In the genomic region with DNA sequence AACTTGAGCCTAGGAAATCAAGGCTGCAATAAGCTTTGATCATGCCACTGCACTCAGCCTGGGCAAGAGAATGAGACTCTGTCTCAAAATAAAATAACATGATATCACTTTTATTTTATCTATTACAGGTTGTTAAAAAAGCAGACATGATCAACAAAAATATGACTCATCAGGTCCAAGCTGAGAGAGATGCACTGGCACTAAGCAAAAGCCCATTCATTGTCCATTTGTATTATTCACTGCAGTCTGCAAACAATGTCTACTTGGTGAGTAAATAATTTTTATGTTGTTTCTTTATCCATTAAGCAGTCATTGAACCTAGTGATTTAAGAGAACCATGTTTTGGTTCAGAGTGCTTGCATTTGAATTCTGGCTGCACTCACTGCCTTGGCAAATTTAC, we compare ENCODE assay signal across 18 cellular contexts. TPM values are rescaled to one million over a fixed set of nuclear protein-coding genes. Genes with fewer than 3 reads are reported as not detected.
DNase-seq lines count a peak whose midpoint lies in the region; ATAC-seq, FAIRE-seq and TF ChIP-seq lines count a peak whose summit lies in the region.
"Had no signal": no experiment of that assay in that cellular context is flagged by ENCODE, and none has a peak within 500 bp of the region (broad histone marks: within the 10 kb centered on the region; RNA-seq: fewer than 3 reads in every experiment).

No MANE protein-coding gene starts in this region.

- H3K4me1 ChIP-seq in A549 (peaks cover 29% of the 10 kb centered on the region), BLaER1 (peaks cover 22% of the 10 kb centered on the region), Loucy (ENCODE audit: insufficient read depth, low read length, poor library complexity, severe bottlenecking) (peaks cover 22% of the 10 kb centered on the region), endodermal cell (ENCODE audit: control insufficient read depth, insufficient read depth, low read length) (no peaks in the 10 kb centered on the region), upper lobe of right lung (peaks cover 19% of the 10 kb centered on the region)

- no peak overlapping the region for H3K4me3 Mint-ChIP-seq in endodermal cell

- DNase-seq in A549 (ENCODE audit: low read depth in 1 of 2, low spot score in 1 of 2) (peak; percentile 19 to 63), endodermal cell (no peak), HEK293T (ENCODE audit: extremely low spot score) (no peak), erythroblast (lab: John Stamatoyannopoulos, UW) (no peak), upper lobe of right lung (no peak)
- DNase-seq: amygdala; GOT3; MV-4-11; NCI-H2171 treated with DMSO at 0.1 percent for 48 hours; OCI-M1; retina; stimulated activated CD4-positive, alpha-beta T cell treated with anti-CD3 and anti-CD28 coated beads, Interleukin-1b, Interleukin-23, amount 100 ng/mL, for 48 hours; tibial artery had no signal

- H3K36me3 Mint-ChIP-seq in endodermal cell (ENCODE audit: low read depth), result peaks cover 40% of the 10 kb centered on the region

- peak overlapping the region in 1 of 2 experiments; percentile 3; a peak in 2 of 6 replicates for H3K27ac ChIP-seq in A549
- no peak overlapping the region for H3K27ac ChIP-seq in BLaER1
- H3K27ac ChIP-seq in endodermal cell (ENCODE audit: low read depth, low read length), result no peak overlapping the region
- no peak overlapping the region for H3K27ac ChIP-seq in upper lobe of right lung
- H3K27ac ChIP-seq: hepatocyte, tibial artery had no signal

- POLR2A ChIA-PET in A549 (lab: Yijun Ruan, JAX), result no interaction called here
- POLR2A ChIA-PET in HEK293T (lab: Yijun Ruan, JAX), result no interaction called here

- H3K9ac ChIP-seq in BLaER1 (0 out of 2 replicates have a peak overlapping the region, but pooled peaks have one; percentile 48), Loucy (ENCODE audit: low read depth, low read length, poor library complexity, severe bottlenecking) (peak overlapping the region; percentile 92), endodermal cell (ENCODE audit: extremely low read depth, low read length, poor library complexity, severe bottlenecking) (no peak overlapping the region)

- CTCF ChIA-PET in A549 (lab: Yijun Ruan, JAX), result interaction anchor here (0.5 kb wide), 1 partner anchor 83 kb away, joined by 5 read pairs; no protein-coding TSS in a partner anchor
- CTCF ChIA-PET in HEK293T (lab: Yijun Ruan, JAX), result no interaction called here

- H3K9me3 Mint-ChIP-seq in endodermal cell, result no peaks in the 10 kb centered on the region

- peaks cover 4% of the 10 kb centered on the region for H3K4me1 Mint-ChIP-seq in endodermal cell

- no peak overlapping the region for H3K4me3 ChIP-seq in A549
- no peak overlapping the region for H3K4me3 ChIP-seq in BLaER1
- peak overlapping the region; percentile 98 for H3K4me3 ChIP-seq in Loucy (ENCODE audit: low read length, poor library complexity, severe bottlenecking)
- H3K4me3 ChIP-seq in endodermal cell (ENCODE audit: low read length), result no peak overlapping the region
- H3K4me3 ChIP-seq in upper lobe of right lung, result no peak overlapping the region
- H3K4me3 ChIP-seq: hepatocyte, tibial artery had no signal

- H3K27me3 Mint-ChIP-seq in endodermal cell (ENCODE audit: insufficient read depth), result no peaks in the 10 kb centered on the region

- peaks cover 7% of the 10 kb centered on the region for H3F3A ChIP-seq in Loucy (ENCODE audit: low read depth)

- no peaks in the 10 kb centered on the region for H3K9me2 ChIP-seq in Loucy (replicated peaks; ENCODE audit: low read depth, low read length)

- ATAC-seq in A549 (no peak), upper lobe of right lung (no peak)
- ATAC-seq: left lobe of liver had no signal

- no peak for TF ChIP-seq EP300 in A549 (IDR thresholded peaks at IDR 0.05)

- H4K20me1 ChIP-seq in BLaER1, result peaks cover 24% of the 10 kb centered on the region
- H4K20me1 ChIP-seq in Loucy (ENCODE audit: insufficient read depth, low read length, poor library complexity, severe bottlenecking), result peaks cover 54% of the 10 kb centered on the region

- no peaks in the 10 kb centered on the region for H3K9me3 ChIP-seq in A549
- H3K9me3 ChIP-seq in BLaER1, result no peaks in the 10 kb centered on the region
- no peaks in the 10 kb centered on the region for H3K9me3 ChIP-seq in Loucy (ENCODE audit: insufficient read depth, low read depth, low read length)
- H3K9me3 ChIP-seq in endodermal cell (ENCODE audit: control insufficient read depth, low read length), result no peaks in the 10 kb centered on the region
- H3K9me3 ChIP-seq in upper lobe of right lung, result no peaks in the 10 kb centered on the region
- H3K9me3 ChIP-seq: tibial artery had no signal

- H3K27ac Mint-ChIP-seq in endodermal cell, result peak overlapping the region; percentile 71

- H2AFZ ChIP-seq in Loucy (ENCODE audit: low read length), result no peak overlapping the region
- H2AFZ ChIP-seq: hepatocyte had no signal

- TF ChIP-seq RAD21 in A549 (conservative IDR thresholded peaks at IDR 0.05 in 1 of 2, IDR thresholded peaks at IDR 0.05 in 1 of 2), result no peak

- H3K4me2 ChIP-seq in A549 (peak overlapping the region; percentile 92), BLaER1 (peak overlapping the region; percentile 90), Loucy (ENCODE audit: low read depth, low read length, poor library complexity, severe bottlenecking) (peak overlapping the region; percentile 91)
- H3K4me2 ChIP-seq: hepatocyte had no signal

- no peak for TF ChIP-seq POLR2A in A549 (IDR thresholded peaks at IDR 0.05; ENCODE audit: low read length)
- TF ChIP-seq POLR2A in erythroblast (IDR thresholded peaks at IDR 0.05; ENCODE audit: low read length), result no peak

- H3K79me2 ChIP-seq in Loucy (ENCODE audit: insufficient read depth, low read length), result peaks cover 59% of the 10 kb centered on the region

- H3K36me3 ChIP-seq in BLaER1, result peaks cover 54% of the 10 kb centered on the region
- peaks cover 42% of the 10 kb centered on the region; the same call in 1 of the 2 replicates for H3K36me3 ChIP-seq in Loucy (ENCODE audit: insufficient read depth, low read length)
- H3K36me3 ChIP-seq in endodermal cell (ENCODE audit: control insufficient read depth, insufficient read depth, low read length), result peaks cover 50% of the 10 kb centered on the region
- peaks cover 49% of the 10 kb centered on the region for H3K36me3 ChIP-seq in upper lobe of right lung

- intact Hi-C loops in upper lobe of right lung (cut with DNase I), result no loop called here

- no peak for FAIRE-seq in A549 (lab: Jason Lieb, UNC)
- FAIRE-seq: colon had no signal

- TF ChIP-seq CTCF in A549 (IDR thresholded peaks at IDR 0.05), result no peak
- no peak for TF ChIP-seq CTCF in Loucy (conservative IDR thresholded peaks at IDR 0.05; ENCODE audit: low read length)
- TF ChIP-seq CTCF in endodermal cell (conservative IDR thresholded peaks at IDR 0.05), result no peak
- no peak for TF ChIP-seq CTCF in upper lobe of right lung (IDR thresholded peaks at IDR 0.05)

- H3K27me3 ChIP-seq in BLaER1, result no peaks in the 10 kb centered on the region
- no peaks in the 10 kb centered on the region for H3K27me3 ChIP-seq in Loucy (ENCODE audit: insufficient read depth, low read length, poor library complexity, severe bottlenecking)
- no peaks in the 10 kb centered on the region for H3K27me3 ChIP-seq in endodermal cell (ENCODE audit: control insufficient read depth, insufficient read depth, low read length, poor library complexity, severe bottlenecking)
- H3K27me3 ChIP-seq in upper lobe of right lung, result no peaks in the 10 kb centered on the region
- H3K27me3 ChIP-seq: hepatocyte, tibial artery had no signal

TF ChIP-seq in A549, 52 proteins besides CTCF, POLR2A, EP300 and RAD21:
- TF ChIP-seq ZNF302 (CRISPR knock-in tag; IDR thresholded peaks at IDR 0.05) (no peak), FOSL2 (IDR thresholded peaks at IDR 0.05) (no peak), FOSL2 (CRISPR knock-in tag; IDR thresholded peaks at IDR 0.05) (peak; percentile 90)

TF ChIP-seq in HEK293T, 16 proteins besides CTCF, POLR2A, EP300 and RAD21:
- no peak for TF ChIP-seq HDGF (IDR thresholded peaks at IDR 0.05; ENCODE audit: borderline replicate concordance)

RNA-seq across cellular contexts. Expression of a gene that starts 3.3 kb away (rescaled TPM):
- 20.6 and 21.3 TPM in 2 replicates for polyA plus RNA-seq in A549 (2011; rRNA removed)
- 9.7 and 10.1 TPM in 2 replicates for polyA plus RNA-seq in A549 (2012; cell fraction: cytosol; rRNA removed)
- 5.6 and 10.6 TPM in 2 replicates for polyA plus RNA-seq in A549 (2012; cell fraction: nucleus; rRNA removed)
- polyA plus RNA-seq in A549 (2017; fragmentation: RNase III; extraction: RNeasy Plus Mini Kit Qiagen cat#74134 plus additional on column Dnase treatment), result 21.5 to 22.1 TPM (median 21.8 TPM) in 3 replicates
- 5.6 and 6.4 TPM in 2 replicates for polyA minus RNA-seq in A549 (2011; rRNA and poly(A)+ RNA removed)
- 10 to 100 TPM; 30.3 to 50.2 TPM for total RNA-seq in endodermal cell
- 35.4 TPM for polyA plus RNA-seq in endodermal cell (2013, experiment 1 of 2)
- 35.0 TPM for polyA plus RNA-seq in endodermal cell (2013, experiment 2 of 2)
- 8.9 TPM for total RNA-seq in upper lobe of right lung

RNA-seq across cellular contexts. Expression of a gene that starts 4.2 kb away (rescaled TPM):
- polyA plus RNA-seq in A549 (2011; rRNA removed), result 161 and 165 TPM in 2 replicates
- polyA plus RNA-seq in A549 (2012; cell fraction: cytosol; rRNA removed), result 28.1 and 33.1 TPM in 2 replicates
- 11.6 and 16.0 TPM in 2 replicates for polyA plus RNA-seq in A549 (2012; cell fraction: nucleus; rRNA removed)
- 94.8 to 96.3 TPM (median 94.9 TPM) in 3 replicates for polyA plus RNA-seq in A549 (2017; fragmentation: RNase III; extraction: RNeasy Plus Mini Kit Qiagen cat#74134 plus additional on column Dnase treatment)
- 36.1 and 38.6 TPM in 2 replicates for polyA minus RNA-seq in A549 (2011; rRNA and poly(A)+ RNA removed)
- 100 to 1,000 TPM; 109 to 110 TPM for total RNA-seq in endodermal cell
- 109 TPM for polyA plus RNA-seq in endodermal cell (2013, experiment 1 of 2)
- polyA plus RNA-seq in endodermal cell (2013, experiment 2 of 2), result 105 TPM
- total RNA-seq in upper lobe of right lung, result 81.1 TPM

RNA-seq across cellular contexts. Expression of a gene that starts 58.1 kb away (rescaled TPM):
- polyA plus RNA-seq in A549 (2011; rRNA removed) (3.3 and 4.1 TPM in 2 replicates), A549 (2017; fragmentation: RNase III; extraction: RNeasy Plus Mini Kit Qiagen cat#74134 plus additional on column Dnase treatment) (4.0 to 4.3 TPM (median 4.0 TPM) in 3 replicates)
- polyA plus RNA-seq in A549 (2012; cell fraction: cytosol; rRNA removed), result 0.51 and 0.59 TPM in 2 replicates
- polyA plus RNA-seq in A549 (2012; cell fraction: nucleus; rRNA removed), result 0.64 and 0.82 TPM in 2 replicates
- 2.7 and 3.3 TPM in 2 replicates for polyA minus RNA-seq in A549 (2011; rRNA and poly(A)+ RNA removed)
- total RNA-seq in endodermal cell (10 to 100 TPM; 15.8 to 18.9 TPM), upper lobe of right lung (6.7 TPM)
- 10.7 TPM for polyA plus RNA-seq in endodermal cell (2013, experiment 1 of 2)
- 12.9 TPM for polyA plus RNA-seq in endodermal cell (2013, experiment 2 of 2)

Comparison
In these comparisons a context has a peak if more than half of its experiments do, and no peak if none do; other contexts are left out.
1. DNase-seq: peak in A549 (2 of 2); none in endodermal cell (single experiment), HEK293T (single experiment), erythroblast (0 of 2) and upper lobe of right lung (single experiment).
2. Peak in every context shown above with its lines, with median percentiles within 50 percentile points of each other: H3K4me2 ChIP-seq.